In genomic region chr16:2867987-2868789, GRCh38 we compare ENCODE assay signal across 7 cellular contexts.
DNase-seq lines count a peak whose midpoint lies in the region; ATAC-seq and TF ChIP-seq lines count a peak whose summit lies in the region.

No MANE protein-coding gene starts in this region.

- DNase-seq in NCI-H187 treated with DMSO at 0.1 percent for 48 hours (lab: John Stamatoyannopoulos, UW) (peak; percentile 68), T-helper 9 cell (peak; percentile 97), astrocyte of the hippocampus (ENCODE audit: low read depth, low spot score) (peak; percentile 98), hippocampal formation (lab: John Stamatoyannopoulos, UW) (peak; percentile 82 to 92), retina (peak; percentile 99)

- peak; percentile 80 for ATAC-seq in HG02938 (IDR thresholded peaks at IDR 0.05; ENCODE audit: unreplicated experiment)

- TF ChIP-seq POLR2A in GM15510 (IDR thresholded peaks at IDR 0.05; ENCODE audit: borderline replicate concordance, extremely low read depth, insufficient read length): peak; percentile 88

Comparison
In these comparisons a context has a peak if more than half of its experiments do, and no peak if none do; other contexts are left out.
1. Peak in every context shown above with its lines: DNase-seq and ATAC-seq.